ENCODE assay signal across 9 cellular contexts in genomic region chr17:80959330-80960036, GRCh38. TPM values are rescaled to one million over a fixed set of nuclear protein-coding genes. Genes with fewer than 3 reads are reported as not detected.
DNase-seq lines count a peak whose midpoint lies in the region; ATAC-seq and TF ChIP-seq lines count a peak whose summit lies in the region.
"Had no signal": no experiment of that assay in that cellular context is flagged by ENCODE, and none has a peak within 500 bp of the region (broad histone marks: within the 10 kb centered on the region; RNA-seq: fewer than 3 reads in every experiment).

No MANE protein-coding gene starts in this region.

- H3K9ac ChIP-seq in adipocyte (ENCODE audit: low read length) = peak overlapping the region; percentile 71
- H3K9ac ChIP-seq in rectal smooth muscle tissue (ENCODE audit: low read length) = no peak overlapping the region
- H3K9ac ChIP-seq in smooth muscle cell (ENCODE audit: low read depth) = no peak overlapping the region

- 85% methylated on average over 23 of the region's 23 CpGs for WGBS in smooth muscle cell (ENCODE audit: low lambda C conversion rate)

- H3K27ac ChIP-seq in left ventricle myocardium inferior (replicated peaks) (peak overlapping the region; percentile 92), rectal smooth muscle tissue (ENCODE audit: low read depth, low read length) (peak overlapping the region; percentile 98), smooth muscle cell (ENCODE audit: low read depth) (no peak overlapping the region)

- H3K4me2 ChIP-seq in smooth muscle cell = no peak overlapping the region

- intact Hi-C loops in left ventricle myocardium inferior (cut with micrococcal nuclease) = no loop called here

- no peak overlapping the region for H2AFZ ChIP-seq in smooth muscle cell (ENCODE audit: low read depth)

- H3K9me3 ChIP-seq in adipocyte (ENCODE audit: control insufficient read depth, low read length) (no peaks in the 10 kb centered on the region), left ventricle myocardium inferior (replicated peaks) (no peaks in the 10 kb centered on the region), smooth muscle cell (replicated peaks; ENCODE audit: low read depth) (no peaks in the 10 kb centered on the region)

- no peak for TF ChIP-seq CTCF in left ventricle myocardium inferior (IDR thresholded peaks at IDR 0.05; ENCODE audit: borderline replicate concordance)
- TF ChIP-seq CTCF in smooth muscle cell (IDR thresholded peaks at IDR 0.05; ENCODE audit: borderline replicate concordance, insufficient read depth, poor library complexity, severe bottlenecking) = no peak

- no peak for ATAC-seq in GM21723 (IDR thresholded peaks at IDR 0.05; ENCODE audit: unreplicated experiment)

- H3K4me1 ChIP-seq in adipocyte (ENCODE audit: control insufficient read depth, insufficient read depth, low read length) (peaks cover 20% of the 10 kb centered on the region), left ventricle myocardium inferior (peaks cover 24% of the 10 kb centered on the region), rectal smooth muscle tissue (ENCODE audit: control insufficient read depth, insufficient read depth, low read length) (peaks cover 35% of the 10 kb centered on the region), smooth muscle cell (ENCODE audit: low read depth) (no peaks in the 10 kb centered on the region)

- H3F3A ChIP-seq in smooth muscle cell (ENCODE audit: low read depth) = no peaks in the 10 kb centered on the region

- no peaks in the 10 kb centered on the region for H4K20me1 ChIP-seq in smooth muscle cell (ENCODE audit: low read depth)

- H3K4me3 ChIP-seq in adipocyte (ENCODE audit: low read length) (no peak overlapping the region), left ventricle myocardium inferior (peak overlapping the region; percentile 42), rectal smooth muscle tissue (ENCODE audit: low read length) (peak overlapping the region; percentile 17), smooth muscle cell (no peak overlapping the region)

- H3K27me3 ChIP-seq in adipocyte (replicated peaks; ENCODE audit: control insufficient read depth, insufficient read depth, low read length) (no peaks in the 10 kb centered on the region), left ventricle myocardium inferior (ENCODE audit: low read depth) (no peaks in the 10 kb centered on the region), rectal smooth muscle tissue (ENCODE audit: control insufficient read depth, insufficient read depth, low read length) (no peaks in the 10 kb centered on the region), smooth muscle cell (ENCODE audit: low read depth) (no peaks in the 10 kb centered on the region)

- DNase-seq in DMS 273 (lab: John Stamatoyannopoulos, UW; ENCODE audit: unreplicated experiment) (peak; percentile 92), adipocyte (ENCODE audit: low read depth) (peak; percentile 96), left ventricle myocardium inferior (peak; percentile 88), DMS53 treated with DMSO at 0.1 percent for 48 hours (lab: John Stamatoyannopoulos, UW; ENCODE audit: unreplicated experiment) (no peak), HCEC 1CT (no peak), smooth muscle cell (lab: John Stamatoyannopoulos, UW; ENCODE audit: unreplicated experiment) (no peak)
- DNase-seq: NCI-H1105 had no signal

- H3K36me3 ChIP-seq in adipocyte (ENCODE audit: control insufficient read depth, insufficient read depth, low read length, severe bottlenecking) (peaks cover 3% of the 10 kb centered on the region), left ventricle myocardium inferior (peaks cover 9% of the 10 kb centered on the region), rectal smooth muscle tissue (ENCODE audit: control insufficient read depth, insufficient read depth, low read length) (peaks cover 5% of the 10 kb centered on the region), smooth muscle cell (ENCODE audit: low read depth) (no peaks in the 10 kb centered on the region)

- H3K79me2 ChIP-seq in smooth muscle cell (ENCODE audit: low read depth) = no peaks in the 10 kb centered on the region

RNA-seq across cellular contexts. Expression of gene CHMP6, which starts 32.2 kb away (rescaled TPM):
- total RNA-seq in left ventricle myocardium inferior (15.9 TPM), smooth muscle cell (5.8 and 11.9 TPM in 2 replicates)
- polyA plus RNA-seq in smooth muscle cell = 21.5 and 30.9 TPM in 2 replicates

Comparison
In these comparisons a context has a peak if more than half of its experiments do, and no peak if none do; other contexts are left out.
1. DNase-seq: peak in DMS 273 (single experiment), adipocyte (single experiment) and left ventricle myocardium inferior (single experiment); none in DMS53 treated with DMSO at 0.1 percent for 48 hours (single experiment), HCEC 1CT (single experiment) and smooth muscle cell (single experiment).
2. H3K4me3 ChIP-seq: peak in left ventricle myocardium inferior (single experiment) and rectal smooth muscle tissue (single experiment); none in adipocyte (single experiment) and smooth muscle cell (single experiment).